In the genomic region with DNA sequence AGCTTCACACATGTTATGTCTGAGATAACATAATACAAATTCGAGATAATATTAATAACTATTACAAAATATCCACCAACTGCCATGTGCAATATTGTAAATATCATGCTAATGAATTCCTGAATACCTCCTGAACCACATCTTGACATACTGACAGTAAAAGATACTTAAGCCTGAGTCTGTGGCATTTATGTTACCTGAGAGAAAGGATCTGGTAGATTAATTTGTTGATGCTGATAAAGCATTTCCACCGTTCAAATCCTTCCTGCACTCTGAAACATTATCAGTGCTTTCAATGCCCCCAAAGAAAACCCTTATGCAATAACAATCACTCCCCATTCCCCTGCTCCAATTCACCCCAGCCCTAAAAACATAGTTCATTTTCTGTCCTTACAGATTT, we compare ENCODE assay signal across 32 cellular contexts.
"Had no signal": no experiment of that assay in that cellular context is flagged by ENCODE, and none has a peak within 500 bp of the region (broad histone marks: within the 10 kb centered on the region; RNA-seq: fewer than 3 reads in every experiment).

No MANE protein-coding gene starts in this region.

- H3K4me3 ChIP-seq: adrenal gland, ascending aorta, body of pancreas, breast epithelium, cardiac muscle cell had no signal

- FAIRE-seq: astrocyte, bronchial epithelial cell had no signal

- H3K36me3 ChIP-seq: adrenal gland, ascending aorta, brain microvascular endothelial cell, breast epithelium, cardiac muscle cell had no signal

- H3K4me1 ChIP-seq: adrenal gland, ascending aorta, breast epithelium had no signal

- H3K27me3 ChIP-seq: adrenal gland, ascending aorta, body of pancreas, brain microvascular endothelial cell, breast epithelium, cardiac muscle cell had no signal

- DNase-seq: activated effector memory CD4-positive, alpha-beta T cell treated with anti-CD3 and anti-CD28 coated beads, Interleukin-2, amount 50 U/mL, for 16 hours; activated effector memory CD4-positive, alpha-beta T cell treated with Interleukin-2 at 50 U/mL for 16 hours; activated gamma-delta T cell; activated gamma-delta T cell treated with Interleukin-2 at 50 U/mL for 16 hours; activated naive CD4-positive, alpha-beta T cell; activated naive CD4-positive, alpha-beta T cell treated with anti-CD3 and anti-CD28 coated beads for 36 hours; activated naive CD4-positive, alpha-beta T cell treated with anti-CD3 and anti-CD28 coated beads, Interleukin-2, amount 10 ng/mL, durations not matched to agents 7 days and 5 days; activated naive CD4-positive, alpha-beta T cell treated with anti-CD3 and anti-CD28 coated beads, Interleukin-2, amount 50 U/mL, for 16 hours; activated naive CD4-positive, alpha-beta T cell treated with Interleukin-2 at 50 U/mL for 16 hours; activated naive CD8-positive, alpha-beta T cell treated with anti-CD3 and anti-CD28 coated beads for 36 hours; activated naive CD8-positive, alpha-beta T cell treated with anti-CD3 and anti-CD28 coated beads, Interleukin-2, amount 10 ng/mL, durations not matched to agents 7 days and 5 days; activated naive CD8-positive, alpha-beta T cell treated with anti-CD3 and anti-CD28 coated beads, Interleukin-2, amount 50 U/mL, for 24 hours; activated T-cell treated with anti-CD3 and anti-CD28 coated beads, Interleukin-2, amount 50 U/mL, for 1 hour; activated T-cell treated with anti-CD3 and anti-CD28 coated beads, Interleukin-2, amount 50 U/mL, for 24 hours; activated T-cell treated with anti-CD3 and anti-CD28 coated beads, Interleukin-2, amount 50 U/mL, for 4 hours; activated T-cell treated with anti-CD3 and anti-CD28 coated beads, Interleukin-2, amount 50 U/mL, for 48 hours; activated T-cell treated with anti-CD3 and anti-CD28 coated beads, Interleukin-2, amount 50 U/mL, for 72 hours; adrenal gland; amniotic stem cell; amygdala; anterior cingulate cortex; aorta; body of pancreas; brain microvascular endothelial cell; caudate nucleus; central memory CD4-positive, alpha-beta T cell; cerebellar nuclear complex had no signal

- H3K27ac ChIP-seq: adrenal gland, ascending aorta, body of pancreas, brain microvascular endothelial cell, breast epithelium, cardiac muscle cell had no signal

- H3K9me3 ChIP-seq: adrenal gland, ascending aorta, body of pancreas had no signal
